9 cellular contexts compared by ENCODE assay signal in the genomic region with DNA sequence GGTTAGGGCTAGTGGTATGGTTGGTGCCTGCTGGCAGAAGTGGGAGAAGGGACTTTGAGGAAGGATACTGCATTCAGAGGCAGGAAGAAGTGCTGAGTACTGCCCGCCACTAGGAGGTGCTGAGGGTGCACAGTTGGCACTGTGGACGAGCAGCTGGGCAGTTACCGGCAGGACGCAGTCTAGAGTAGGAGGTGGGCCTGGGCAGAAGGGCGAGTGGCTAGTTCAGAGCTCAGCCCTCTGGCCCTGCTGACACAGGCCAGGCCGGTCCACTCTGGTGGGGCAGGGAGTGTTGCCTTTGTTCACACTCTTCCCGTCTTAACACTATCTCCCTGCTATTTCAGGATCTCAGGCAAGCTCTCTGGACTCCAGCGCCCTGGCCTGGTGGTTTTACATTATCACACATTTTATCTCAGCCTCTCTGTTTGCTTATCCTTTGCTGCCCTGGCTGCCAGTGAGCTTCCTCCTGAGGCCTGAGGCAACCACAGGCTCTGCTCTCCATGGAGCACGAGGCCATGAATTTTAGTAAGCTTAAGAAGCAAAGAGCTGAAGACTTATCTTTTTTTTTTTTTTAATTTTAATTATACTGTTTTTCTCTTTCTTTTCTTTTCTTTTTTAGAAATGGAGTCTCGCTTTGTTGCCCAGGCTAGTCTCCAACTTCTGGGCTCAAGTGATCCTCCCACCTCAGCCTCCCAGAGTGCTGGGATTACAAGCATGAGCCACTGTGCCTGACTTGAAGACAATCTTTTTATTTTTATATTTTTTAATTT. TPM values are rescaled to one million over a fixed set of nuclear protein-coding genes. Genes with fewer than 3 reads are reported as not detected.
DNase-seq lines count a peak whose midpoint lies in the region; ATAC-seq and TF ChIP-seq lines count a peak whose summit lies in the region.
"Had no signal": no experiment of that assay in that cellular context is flagged by ENCODE, and none has a peak within 500 bp of the region (broad histone marks: within the 10 kb centered on the region; RNA-seq: fewer than 3 reads in every experiment).

No MANE protein-coding gene starts in this region.

- H4K20me1 ChIP-seq in OCI-LY1 (ENCODE audit: insufficient read depth, low read length): no peaks in the 10 kb centered on the region

- H3K4me1 ChIP-seq in OCI-LY1 (ENCODE audit: insufficient read depth, low read length, severe bottlenecking): no peaks in the 10 kb centered on the region

- peaks cover 82% of the 10 kb centered on the region for H3K36me3 Mint-ChIP-seq in activated T-helper 17 cell treated with anti-CD3 and anti-CD28 coated beads, Interleukin-2, amount 50 U/mL, for 72 hours (ENCODE audit: low read depth)
- H3K36me3 Mint-ChIP-seq in nephron progenitor cell (ENCODE audit: low read depth): peaks cover 41% of the 10 kb centered on the region

- no peaks in the 10 kb centered on the region for H3K9me2 ChIP-seq in OCI-LY1 (ENCODE audit: low read depth, low read length)

- H3K27me3 Mint-ChIP-seq in activated T-helper 17 cell treated with anti-CD3 and anti-CD28 coated beads, Interleukin-2, amount 50 U/mL, for 72 hours: no peaks in the 10 kb centered on the region
- H3K27me3 Mint-ChIP-seq in nephron progenitor cell (ENCODE audit: low read depth, poor library complexity): peaks cover 5% of the 10 kb centered on the region

- no peaks in the 10 kb centered on the region for H3K9me3 ChIP-seq in OCI-LY1 (ENCODE audit: low read length)

- peaks cover 56% of the 10 kb centered on the region for H3K36me3 ChIP-seq in OCI-LY1 (ENCODE audit: insufficient read depth, low read length)

- no peaks in the 10 kb centered on the region for H3K27me3 ChIP-seq in OCI-LY1 (ENCODE audit: insufficient read depth, low read length)

- no peak overlapping the region for H3K4me3 ChIP-seq in OCI-LY1 (ENCODE audit: low read depth, low read length, poor library complexity, severe bottlenecking)

- peak; percentile 89 for ATAC-seq in activated T-helper 17 cell treated with anti-CD3 and anti-CD28 coated beads, Interleukin-2, amount 50 U/mL, for 72 hours (replicated peaks)
- ATAC-seq in GM18909 (IDR thresholded peaks at IDR 0.05; ENCODE audit: poor library complexity, unreplicated experiment): no peak

- H3K4me1 Mint-ChIP-seq in activated T-helper 17 cell treated with anti-CD3 and anti-CD28 coated beads, Interleukin-2, amount 50 U/mL, for 72 hours: no peaks in the 10 kb centered on the region
- peaks cover 16% of the 10 kb centered on the region for H3K4me1 Mint-ChIP-seq in nephron progenitor cell

- no peak overlapping the region for H3K4me2 ChIP-seq in OCI-LY1 (ENCODE audit: low read length)

- H3K9ac ChIP-seq in OCI-LY1 (ENCODE audit: low read length): no peak overlapping the region

- H3F3A ChIP-seq in OCI-LY1 (ENCODE audit: insufficient read depth, low read length): no peaks in the 10 kb centered on the region

- TF ChIP-seq CTCF in OCI-LY1 (IDR thresholded peaks at IDR 0.05; ENCODE audit: low read length) (peak; percentile 93), nephron progenitor cell (IDR thresholded peaks at IDR 0.05) (peak; percentile 87)

- DNase-seq in COR-L47 (lab: John Stamatoyannopoulos, UW): peak; percentile 52
- peak; percentile 85 for DNase-seq in HPDE6-E6E7 (ENCODE audit: extremely low spot score)
- DNase-seq in foreskin melanocyte: peak; percentile 91
- peak; percentile 83 for DNase-seq in nephron progenitor cell
- peak; percentile 80 for DNase-seq in superior temporal gyrus (ENCODE audit: extremely low spot score)

- H3K27ac ChIP-seq in OCI-LY1 (ENCODE audit: low read depth, low read length, poor library complexity, severe bottlenecking): no peak overlapping the region

- H2AFZ ChIP-seq in OCI-LY1 (ENCODE audit: low read length): no peak overlapping the region

- H3K27ac Mint-ChIP-seq in activated T-helper 17 cell treated with anti-CD3 and anti-CD28 coated beads, Interleukin-2, amount 50 U/mL, for 72 hours: peak overlapping the region; percentile 31
- H3K27ac Mint-ChIP-seq in nephron progenitor cell: peak overlapping the region; percentile 64
- H3K27ac Mint-ChIP-seq: T-helper 1 cell treated with Interleukin-12 subunit alpha and Interleukin-12 subunit beta and Interleukin-4 antibody, amounts not matched to agents 30 μg/mL and 1 μg/mL, for 36 hours had no signal

- H3K79me2 ChIP-seq in OCI-LY1 (ENCODE audit: insufficient read depth, low read length): no peaks in the 10 kb centered on the region

- H3K4me3 Mint-ChIP-seq in activated T-helper 17 cell treated with anti-CD3 and anti-CD28 coated beads, Interleukin-2, amount 50 U/mL, for 72 hours: no peak overlapping the region
- no peak overlapping the region for H3K4me3 Mint-ChIP-seq in nephron progenitor cell
- H3K4me3 Mint-ChIP-seq: T-helper 1 cell treated with Interleukin-12 subunit alpha and Interleukin-12 subunit beta and Interleukin-4 antibody, amounts not matched to agents 30 μg/mL and 1 μg/mL, for 36 hours had no signal

- no peaks in the 10 kb centered on the region for H3K9me3 Mint-ChIP-seq in activated T-helper 17 cell treated with anti-CD3 and anti-CD28 coated beads, Interleukin-2, amount 50 U/mL, for 72 hours
- H3K9me3 Mint-ChIP-seq in nephron progenitor cell: no peaks in the 10 kb centered on the region
- H3K9me3 Mint-ChIP-seq: T-helper 1 cell treated with Interleukin-12 subunit alpha and Interleukin-12 subunit beta and Interleukin-4 antibody, amounts not matched to agents 30 μg/mL and 1 μg/mL, for 36 hours had no signal

RNA-seq across cellular contexts. Expression of gene SNAP29, which starts 26.9 kb away (rescaled TPM):
- 10 to 100 TPM; 22.4 to 29.5 TPM for total RNA-seq in activated T-helper 17 cell treated with anti-CD3 and anti-CD28 coated beads, Interleukin-2, amount 50 U/mL, for 72 hours

RNA-seq across cellular contexts. Expression of gene PI4KA, which starts 27.1 kb away (rescaled TPM):
- 10 to 100 TPM; 72.1 to 96.0 TPM for total RNA-seq in activated T-helper 17 cell treated with anti-CD3 and anti-CD28 coated beads, Interleukin-2, amount 50 U/mL, for 72 hours

RNA-seq across cellular contexts. Expression of gene CRKL, which starts 31.5 kb away (rescaled TPM):
- 100 to 1,000 TPM in 1 of 2 donors, 10 to 100 TPM in 1; 88.5 to 145 TPM for total RNA-seq in activated T-helper 17 cell treated with anti-CD3 and anti-CD28 coated beads, Interleukin-2, amount 50 U/mL, for 72 hours
